Comparison of ENCODE assay signal across 1 cellular context in the genomic region with DNA sequence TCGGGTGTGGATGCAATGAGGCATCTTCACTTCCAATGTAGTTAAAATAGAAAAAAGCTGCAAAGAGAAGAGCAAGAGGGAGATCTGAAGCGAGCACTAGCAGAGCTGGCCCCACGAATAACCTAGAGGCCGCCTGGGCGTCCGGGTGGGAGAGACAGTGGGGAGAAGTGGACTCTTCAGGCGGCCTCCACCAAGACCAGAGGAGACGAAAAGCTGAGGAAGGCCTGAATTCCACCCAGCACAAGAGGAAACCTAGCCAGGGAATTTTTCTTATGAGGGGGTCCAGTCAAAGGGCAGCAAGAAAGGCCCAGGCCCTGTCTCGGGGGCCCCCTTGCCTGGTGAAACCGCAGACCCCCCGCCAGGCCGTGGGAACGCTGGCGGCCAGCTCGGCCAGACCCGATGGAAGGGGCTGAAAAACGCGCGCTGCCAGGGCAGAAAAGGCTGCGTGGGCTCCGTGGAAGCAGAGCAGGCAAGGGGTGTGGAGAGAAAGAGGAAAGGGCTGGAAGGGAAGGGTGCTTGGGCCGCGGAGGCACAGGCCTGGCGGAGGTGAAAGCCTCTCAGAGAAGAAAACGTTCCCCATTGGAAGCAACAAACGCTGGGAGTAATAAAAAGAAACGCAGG.
TF ChIP-seq lines count a peak whose summit lies in the region.

No MANE protein-coding gene starts in this region.

TF ChIP-seq in H1, 55 proteins besides CTCF, POLR2A, EP300 and RAD21:
- peak; percentile 69 for TF ChIP-seq ASH2L (IDR thresholded peaks at IDR 0.05; ENCODE audit: low read length)
- TF ChIP-seq YY1 (IDR thresholded peaks at IDR 0.05; ENCODE audit: low read depth, low read length): no peak
- TF ChIP-seq, protein P1, sequence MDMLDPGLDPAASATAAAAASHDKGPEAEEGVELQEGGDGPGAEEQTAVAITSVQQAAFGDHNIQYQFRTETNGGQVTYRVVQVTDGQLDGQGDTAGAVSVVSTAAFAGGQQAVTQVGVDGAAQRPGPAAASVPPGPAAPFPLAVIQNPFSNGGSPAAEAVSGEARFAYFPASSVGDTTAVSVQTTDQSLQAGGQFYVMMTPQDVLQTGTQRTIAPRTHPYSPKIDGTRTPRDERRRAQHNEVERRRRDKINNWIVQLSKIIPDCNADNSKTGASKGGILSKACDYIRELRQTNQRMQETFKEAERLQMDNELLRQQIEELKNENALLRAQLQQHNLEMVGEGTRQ (IDR thresholded peaks at IDR 0.05; ENCODE audit: low read length): no peak
- TF ChIP-seq, protein P2, sequence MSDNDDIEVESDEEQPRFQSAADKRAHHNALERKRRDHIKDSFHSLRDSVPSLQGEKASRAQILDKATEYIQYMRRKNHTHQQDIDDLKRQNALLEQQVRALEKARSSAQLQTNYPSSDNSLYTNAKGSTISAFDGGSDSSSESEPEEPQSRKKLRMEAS (IDR thresholded peaks at IDR 0.05): no peak
- no peak for TF ChIP-seq SAP30 (IDR thresholded peaks at IDR 0.05; ENCODE audit: insufficient read depth, insufficient replicate concordance, low read length)
- TF ChIP-seq RBBP5 (IDR thresholded peaks at IDR 0.05; ENCODE audit: borderline replicate concordance, low read depth, low read length): 0 out of 2 replicates have a peak, but pooled peaks have one; percentile 32
- peak; percentile 11; the same call in 1 of the 2 replicates for TF ChIP-seq BACH1 (IDR thresholded peaks at IDR 0.05; ENCODE audit: low read length)
- no peak for TF ChIP-seq SIN3A (conservative IDR thresholded peaks at IDR 0.05 in 1 of 2, IDR thresholded peaks at IDR 0.05 in 1 of 2; ENCODE audit: low read depth in 1 of 2, low read length in 2 of 2)
